ENCODE assay signal across 9 cellular contexts in the genomic region with DNA sequence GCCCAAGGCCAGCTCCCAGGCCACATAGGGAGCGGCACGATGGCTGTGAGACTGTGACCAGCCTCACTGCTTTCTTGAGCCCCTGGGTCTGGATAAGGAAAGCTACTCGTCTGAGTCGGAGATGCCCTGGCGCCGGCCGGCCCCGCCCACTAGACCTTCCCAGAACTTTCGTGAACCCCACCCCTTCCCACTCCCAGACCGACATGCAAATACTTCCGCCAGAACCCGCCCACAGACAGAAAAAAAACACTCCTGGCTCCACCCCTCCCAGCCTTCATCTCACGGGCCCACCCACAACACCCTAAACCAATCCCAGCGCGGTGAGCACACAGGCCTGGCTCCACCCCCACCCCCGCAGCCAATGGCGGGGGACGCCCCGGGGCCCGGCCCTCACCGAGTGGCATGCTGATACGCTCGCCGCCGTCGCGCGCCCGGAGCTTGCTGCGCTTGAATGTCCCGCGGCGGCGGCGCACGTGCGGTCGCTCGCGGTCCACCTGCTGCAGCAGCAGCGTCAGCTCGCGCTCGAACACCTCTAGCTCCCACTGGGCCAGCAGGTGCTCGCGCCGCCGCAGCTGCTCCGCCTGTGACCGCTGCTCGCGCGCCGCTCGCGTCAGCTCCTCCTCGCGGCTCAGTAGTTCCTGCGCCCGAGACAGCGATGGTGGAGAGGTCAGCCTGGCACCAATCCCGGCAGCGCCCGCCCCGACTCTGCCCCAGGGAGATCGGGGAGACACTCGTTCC. TPM values are rescaled to one million over a fixed set of nuclear protein-coding genes. Genes with fewer than 3 reads are reported as not detected.
DNase-seq lines count a peak whose midpoint lies in the region; ATAC-seq, FAIRE-seq and TF ChIP-seq lines count a peak whose summit lies in the region.
"Had no signal": no experiment of that assay in that cellular context is flagged by ENCODE, and none has a peak within 500 bp of the region (broad histone marks: within the 10 kb centered on the region; RNA-seq: fewer than 3 reads in every experiment).

No MANE protein-coding gene starts in this region.

- peak overlapping the region; percentile 47 for H3K27ac Mint-ChIP-seq in astrocyte (ENCODE audit: unreplicated experiment)

- H3K27me3 Mint-ChIP-seq in astrocyte (ENCODE audit: low read depth, unreplicated experiment), result no peaks in the 10 kb centered on the region

- H3K27me3 ChIP-seq in astrocyte (ENCODE audit: insufficient read depth, low read length), result no peaks in the 10 kb centered on the region
- no peaks in the 10 kb centered on the region for H3K27me3 ChIP-seq in right cardiac atrium (ENCODE audit: control insufficient read depth, insufficient read depth)
- H3K27me3 ChIP-seq: BLaER1 treated with 17β-estradiol and CSF1 and Interleukin-3, amounts not matched to agents 10 nM and 100 nM had no signal

- H3K36me3 Mint-ChIP-seq in astrocyte (ENCODE audit: low read depth, unreplicated experiment), result peaks cover 29% of the 10 kb centered on the region

- H3K9me3 ChIP-seq in astrocyte (ENCODE audit: insufficient read depth, low read depth, low read length) (no peaks in the 10 kb centered on the region), right cardiac atrium (ENCODE audit: control insufficient read depth, low read length) (no peaks in the 10 kb centered on the region)
- H3K9me3 ChIP-seq: BLaER1 treated with 17β-estradiol and CSF1 and Interleukin-3, amounts not matched to agents 10 nM and 100 nM had no signal

- H3K4me1 ChIP-seq in astrocyte (ENCODE audit: insufficient read depth, low read length), result peaks cover 27% of the 10 kb centered on the region
- peaks cover 11% of the 10 kb centered on the region for H3K4me1 ChIP-seq in right cardiac atrium (ENCODE audit: control insufficient read depth, insufficient read depth, low read length)

- TF ChIP-seq CTCF in astrocyte (IDR thresholded peaks at IDR 0.05; ENCODE audit: insufficient read depth, low read depth, low read length), result no peak

- intact Hi-C loops in right cardiac atrium (cut with DNase I), result loop anchor here in 2 of 4 donors (10.0 kb wide), 1 partner anchor 62 kb away; no protein-coding TSS in a partner anchor
- intact Hi-C loops in posterior vena cava (cut with DNase I), result no loop called here

- no peak for FAIRE-seq in astrocyte (lab: Jason Lieb, UNC)

- H3K4me1 Mint-ChIP-seq in astrocyte (ENCODE audit: low read depth, unreplicated experiment), result peaks cover 18% of the 10 kb centered on the region

- peak overlapping the region; percentile 80 for H3K4me2 ChIP-seq in astrocyte (ENCODE audit: low read length)

- peaks cover 67% of the 10 kb centered on the region for H4K20me1 ChIP-seq in astrocyte (ENCODE audit: insufficient read depth, low read length)

- H3K9me3 Mint-ChIP-seq in astrocyte (ENCODE audit: unreplicated experiment), result no peaks in the 10 kb centered on the region

- H3K79me2 ChIP-seq in astrocyte (ENCODE audit: insufficient read depth, low read length), result peaks cover 44% of the 10 kb centered on the region

- H3K4me3 ChIP-seq in astrocyte (ENCODE audit: insufficient read depth, low read depth, low read length) (no peak overlapping the region), right cardiac atrium (ENCODE audit: low read length) (no peak overlapping the region)
- H3K4me3 ChIP-seq: BLaER1 treated with 17β-estradiol and CSF1 and Interleukin-3, amounts not matched to agents 10 nM and 100 nM had no signal

- peak; percentile 24 for DNase-seq in NCI-H82 (lab: John Stamatoyannopoulos, UW)
- no peak for DNase-seq in NCI-H82 treated with DMSO at 0.1 percent for 48 hours (lab: John Stamatoyannopoulos, UW; ENCODE audit: unreplicated experiment)
- peak; percentile 94 for DNase-seq in astrocyte (ENCODE audit: low read depth)
- peak; percentile 93 to 98 (median 98) for DNase-seq in right cardiac atrium
- DNase-seq in posterior vena cava (ENCODE audit: low spot score), result peak; percentile 97
- DNase-seq in NCI-H1694 treated with DMSO at 0.1 percent for 48 hours (lab: John Stamatoyannopoulos, UW), result no peak
- no peak for DNase-seq in NCI-H2107 treated with DMSO at 0.1 percent for 48 hours (lab: John Stamatoyannopoulos, UW; ENCODE audit: unreplicated experiment)

- H3K27ac ChIP-seq in astrocyte (ENCODE audit: low read depth, low read length) (no peak overlapping the region), right cardiac atrium (ENCODE audit: low read length) (peak overlapping the region; percentile 46)

- peak; percentile 96 to 97 for ATAC-seq in right cardiac atrium
- no peak for ATAC-seq in HG02981 (IDR thresholded peaks at IDR 0.05; ENCODE audit: unreplicated experiment)

- H3K4me3 Mint-ChIP-seq in astrocyte (ENCODE audit: unreplicated experiment), result peak overlapping the region; percentile 60

- H3K9ac ChIP-seq in astrocyte (ENCODE audit: low read length), result no peak overlapping the region

- H2AFZ ChIP-seq in astrocyte (ENCODE audit: low read depth, low read length), result peak overlapping the region; percentile 34

- 17% methylated on average over 67 of the region's 67 CpGs for WGBS in right cardiac atrium

- H3K36me3 ChIP-seq in astrocyte (ENCODE audit: insufficient read depth, low read length), result peaks cover 21% of the 10 kb centered on the region

RNA-seq across cellular contexts. Expression of a gene that starts 7.0 kb away (rescaled TPM):
- total RNA-seq in astrocyte, result 55.4 and 61.3 TPM in 2 replicates
- total RNA-seq in right cardiac atrium, result 10 to 100 TPM; 35.0 to 41.2 (median 38.1) TPM
- 30.8 TPM for polyA plus RNA-seq in right cardiac atrium
- total RNA-seq in posterior vena cava, result 10 to 100 TPM; 39.1 to 46.3 TPM

RNA-seq across cellular contexts. Expression of a gene that starts 8.5 kb away (rescaled TPM):
- total RNA-seq in astrocyte, result 45.6 and 51.2 TPM in 2 replicates
- 10 to 100 TPM; 13.4 to 17.2 (median 14.8) TPM for total RNA-seq in right cardiac atrium
- 10.2 TPM for polyA plus RNA-seq in right cardiac atrium
- 10 to 100 TPM; 21.3 to 22.6 TPM for total RNA-seq in posterior vena cava

RNA-seq across cellular contexts. Expression of a gene that starts 11.4 kb away (rescaled TPM):
- total RNA-seq in astrocyte (0.84 TPM in 1 of 2 replicates, not detected in the other), right cardiac atrium (under 1 TPM; 0.28 to 0.88 (median 0.55) TPM), posterior vena cava (under 1 TPM; 0.65 to 0.71 TPM)
- polyA plus RNA-seq in right cardiac atrium, result 0.18 TPM

RNA-seq across cellular contexts. Expression of a gene that starts 30.9 kb away (rescaled TPM):
- 19.0 and 26.7 TPM in 2 replicates for total RNA-seq in astrocyte
- total RNA-seq in right cardiac atrium, result 10 to 100 TPM; 22.4 to 27.4 (median 26.2) TPM
- 19.3 TPM for polyA plus RNA-seq in right cardiac atrium
- total RNA-seq in posterior vena cava, result 10 to 100 TPM; 62.9 to 64.2 TPM

RNA-seq across cellular contexts. Expression of a gene that starts 31.2 kb away (rescaled TPM):
- total RNA-seq in astrocyte (9.4 and 10.1 TPM in 2 replicates), right cardiac atrium (10 to 100 TPM; 43.9 to 80.2 (median 48.2) TPM), posterior vena cava (100 to 1,000 TPM; 190 to 223 TPM)
- 35.7 TPM for polyA plus RNA-seq in right cardiac atrium

Comparison
In these comparisons a context has a peak if more than half of its experiments do, and no peak if none do; other contexts are left out.
1. DNase-seq: peak in NCI-H82 (single experiment), astrocyte (single experiment), right cardiac atrium (3 of 3) and posterior vena cava (single experiment); none in NCI-H82 treated with DMSO at 0.1 percent for 48 hours (single experiment), NCI-H1694 treated with DMSO at 0.1 percent for 48 hours (single experiment) and NCI-H2107 treated with DMSO at 0.1 percent for 48 hours (single experiment).